9 cellular contexts compared by ENCODE assay signal in the genomic region with DNA sequence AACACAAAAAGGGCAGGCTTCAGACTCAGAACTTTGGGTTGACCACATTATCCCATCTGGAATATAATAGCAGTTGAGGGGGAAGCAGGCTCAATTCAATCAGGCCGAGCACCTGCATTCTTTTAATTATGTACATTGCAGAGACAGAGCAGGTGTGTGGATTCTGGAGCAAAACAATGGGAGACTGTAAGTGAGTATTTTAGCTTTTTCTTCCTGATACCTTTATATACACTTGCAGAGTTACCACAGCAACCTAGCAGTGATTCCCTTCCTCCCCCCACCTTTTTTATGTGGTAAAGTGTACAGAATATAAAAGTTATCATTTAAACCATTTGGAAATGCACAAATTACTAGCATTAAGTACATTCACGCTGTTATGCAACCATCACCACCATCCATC. TPM values are rescaled to one million over a fixed set of nuclear protein-coding genes. Genes with fewer than 3 reads are reported as not detected.
"Had no signal": no experiment of that assay in that cellular context is flagged by ENCODE, and none has a peak within 500 bp of the region (broad histone marks: within the 10 kb centered on the region; RNA-seq: fewer than 3 reads in every experiment).

No MANE protein-coding gene starts in this region.

RNA-seq across cellular contexts. Expression of a gene that starts 6.8 kb away (rescaled TPM):
- total RNA-seq: subcutaneous adipose tissue, temporal lobe, thoracic aorta, thyroid gland, tibial nerve, upper lobe of right lung, ureter, urinary bladder, uterus had no signal
